31 cellular contexts compared by ENCODE assay signal in the genomic region with DNA sequence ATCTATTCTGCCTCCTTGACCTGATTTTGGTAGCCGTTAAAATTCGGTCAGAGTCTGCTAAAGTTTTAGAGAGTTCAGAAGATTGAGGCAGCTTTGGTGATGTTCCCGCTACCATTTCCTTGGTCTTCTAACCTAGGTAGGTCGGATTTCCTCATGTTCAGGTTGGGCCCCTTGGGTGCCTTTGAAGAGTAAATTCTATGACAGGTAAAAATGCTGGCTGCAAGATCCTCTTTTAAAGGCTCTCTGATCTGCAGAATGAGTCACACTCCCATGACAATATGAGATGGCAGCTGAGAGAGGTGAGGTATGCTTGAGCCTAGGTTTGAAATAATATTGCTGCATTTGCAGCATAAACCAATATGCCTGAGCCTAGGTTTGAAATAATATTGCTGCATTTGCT.
DNase-seq lines count a peak whose midpoint lies in the region; ATAC-seq, FAIRE-seq and TF ChIP-seq lines count a peak whose summit lies in the region.
"Had no signal": no experiment of that assay in that cellular context is flagged by ENCODE, and none has a peak within 500 bp of the region (broad histone marks: within the 10 kb centered on the region; RNA-seq: fewer than 3 reads in every experiment).

No MANE protein-coding gene starts in this region.

- H3K4me2 ChIP-seq in GM23338 (peak overlapping the region; percentile 67; the same call in 1 of the 2 replicates), keratinocyte (ENCODE audit: control insufficient read depth, extremely low read depth, insufficient read depth, low read depth, low read length) (no peak overlapping the region)
- H3K4me2 ChIP-seq: BLaER1 treated with 17β-estradiol and CSF1 and Interleukin-3, amounts not matched to agents 10 nM and 100 nM had no signal

- no peak for FAIRE-seq in bronchial epithelial cell (lab: Jason Lieb, UNC)
- peak; percentile 82 for FAIRE-seq in keratinocyte (lab: Jason Lieb, UNC)
- FAIRE-seq: K562 had no signal

- H3K27me3 Mint-ChIP-seq in GM23338 (ENCODE audit: insufficient read depth, low read depth, poor library complexity), result peaks cover 3% of the 10 kb centered on the region
- H3K27me3 Mint-ChIP-seq: brain, type B pancreatic cell had no signal

- no peak overlapping the region for H3K27ac ChIP-seq in GM23338 (ENCODE audit: low read depth)
- peak overlapping the region; percentile 29; the same call in 1 of the 2 replicates for H3K27ac ChIP-seq in HUES64 (ENCODE audit: low read depth, low read length)
- H3K27ac ChIP-seq in keratinocyte (ENCODE audit: control insufficient read depth, insufficient read depth, low read length), result peak overlapping the region; percentile 93
- H3K27ac ChIP-seq: BLaER1 treated with 17β-estradiol and CSF1 and Interleukin-3, amounts not matched to agents 10 nM and 100 nM; prostate gland had no signal

- no peak overlapping the region for H3K27ac Mint-ChIP-seq in GM23338
- H3K27ac Mint-ChIP-seq: activated CD4-positive, alpha-beta memory T cell treated with anti-CD3 and anti-CD28 coated beads, Interleukin-2, amount 10 ng/mL, durations not matched to agents 7 days and 5 days; activated T-helper 17 cell treated with anti-CD3 and anti-CD28 coated beads, Interleukin-2, amount 50 U/mL, for 72 hours; HFFc6; natural killer cell; type B pancreatic cell had no signal

- no peaks in the 10 kb centered on the region for H3K9me2 ChIP-seq in GM23338 (ENCODE audit: insufficient read depth)

- ATAC-seq in GM23338, result peak; percentile 52
- no peak for ATAC-seq in HG03457 (IDR thresholded peaks at IDR 0.05; ENCODE audit: unreplicated experiment)
- ATAC-seq: activated T-helper 17 cell treated with anti-CD3 and anti-CD28 coated beads, Interleukin-2, amount 50 U/mL, for 72 hours; K562; mucosa of descending colon; natural killer cell; sciatic nerve had no signal

- H3K36me3 Mint-ChIP-seq in GM23338 (ENCODE audit: low read depth), result no peaks in the 10 kb centered on the region
- H3K36me3 Mint-ChIP-seq: brain, natural killer cell, type B pancreatic cell had no signal

- H3K27me3 ChIP-seq in GM23338 (ENCODE audit: insufficient read depth) (no peaks in the 10 kb centered on the region), HUES64 (ENCODE audit: insufficient read depth, low read length) (no peaks in the 10 kb centered on the region), bronchial epithelial cell (ENCODE audit: control insufficient read depth, insufficient read depth, low read length) (no peaks in the 10 kb centered on the region), keratinocyte (ENCODE audit: control insufficient read depth, extremely low read depth, insufficient read depth, low read length) (no peaks in the 10 kb centered on the region)
- H3K27me3 ChIP-seq: BLaER1 treated with 17β-estradiol and CSF1 and Interleukin-3, amounts not matched to agents 10 nM and 100 nM had no signal

- H2AFZ ChIP-seq in GM23338, result no peak overlapping the region
- H2AFZ ChIP-seq in keratinocyte (ENCODE audit: control insufficient read depth, low read length), result no peak overlapping the region

- H3K9me3 ChIP-seq in HUES64 (ENCODE audit: insufficient read depth, low read depth, low read length) (no peaks in the 10 kb centered on the region), keratinocyte (ENCODE audit: control insufficient read depth, low read depth, low read length) (no peaks in the 10 kb centered on the region)
- H3K9me3 ChIP-seq: BLaER1 treated with 17β-estradiol and CSF1 and Interleukin-3, amounts not matched to agents 10 nM and 100 nM; mucosa of descending colon; prostate gland had no signal

- H3K79me2 ChIP-seq in GM23338 (replicated peaks; ENCODE audit: insufficient read depth) (no peaks in the 10 kb centered on the region), keratinocyte (ENCODE audit: control insufficient read depth, insufficient read depth, low read length) (peaks cover 48% of the 10 kb centered on the region)

- no peak overlapping the region; the same call in 1 of the 2 replicates for H3K4me3 ChIP-seq in GM23338
- no peak overlapping the region for H3K4me3 ChIP-seq in HUES64 (ENCODE audit: low read length)
- no peak overlapping the region for H3K4me3 ChIP-seq in bronchial epithelial cell (ENCODE audit: low read depth, low read length)
- no peak overlapping the region for H3K4me3 ChIP-seq in keratinocyte (ENCODE audit: control insufficient read depth in 2 of 3, extremely low read depth in 1 of 3, insufficient read depth in 2 of 3, low read depth in 1 of 3, low read length in 3 of 3)
- H3K4me3 ChIP-seq: BLaER1 treated with 17β-estradiol and CSF1 and Interleukin-3, amounts not matched to agents 10 nM and 100 nM; K562; lung; mucosa of descending colon; prostate gland had no signal

- WGBS in HUES64, result 61% methylated on average over 4 of the region's 4 CpGs

- TF ChIP-seq POLR2A in erythroblast (IDR thresholded peaks at IDR 0.05; ENCODE audit: low read length), result no peak

- peaks cover 48% of the 10 kb centered on the region for H3K4me1 ChIP-seq in GM23338 (ENCODE audit: insufficient read depth)
- peaks cover 81% of the 10 kb centered on the region for H3K4me1 ChIP-seq in HUES64 (ENCODE audit: insufficient read depth, low read length)
- peaks cover 63% of the 10 kb centered on the region for H3K4me1 ChIP-seq in keratinocyte (ENCODE audit: control insufficient read depth, extremely low read depth, insufficient read depth, low read length)
- H3K4me1 ChIP-seq: prostate gland had no signal

- peak; percentile 39 for DNase-seq in GM23338 (ENCODE audit: low spot score)
- peak; percentile 68 for DNase-seq in bronchial epithelial cell (ENCODE audit: low read depth)
- DNase-seq in keratinocyte (ENCODE audit: low read depth, low spot score), result no peak
- no peak for DNase-seq in NCI-H524 treated with DMSO at 0.1 percent for 48 hours (lab: John Stamatoyannopoulos, UW)
- no peak for DNase-seq in erythroblast (lab: John Stamatoyannopoulos, UW)
- DNase-seq: activated CD4-positive, alpha-beta memory T cell treated with anti-CD3 and anti-CD28 coated beads, Interleukin-2, amount 10 ng/mL, durations not matched to agents 7 days and 5 days; activated naive CD4-positive, alpha-beta T cell treated with anti-CD3 and anti-CD28 coated beads, Interleukin-2, amount 50 U/mL, for 16 hours; COR-L47; DMS79; GDM1; HFFc6; mucosa of descending colon; natural killer cell; NCI-H1092 treated with DMSO at 0.1 percent for 48 hours; NCI-H1694 treated with DMSO at 0.1 percent for 48 hours; NCI-H2171 treated with DMSO at 0.1 percent for 48 hours; NCI-H510A; nucleus accumbens; OCI-M1; stimulated activated CD4-positive, alpha-beta T cell treated with anti-CD3 and anti-CD28 coated beads, Interleukin-4, amount 100 ng/mL, for 4 hours; substantia nigra had no signal

- TF ChIP-seq CTCF in GM23338 (conservative IDR thresholded peaks at IDR 0.05; ENCODE audit: low read depth in 2 of 2) (no peak), bronchial epithelial cell (IDR thresholded peaks at IDR 0.05; ENCODE audit: insufficient read depth, low read length, severe bottlenecking) (no peak), keratinocyte (optimal IDR thresholded peaks at IDR 0.05 in 1 of 3, IDR thresholded peaks at IDR 0.05 in 1 of 3, conservative IDR thresholded peaks at IDR 0.05 in 1 of 3; ENCODE audit: extremely low read depth in 1 of 3, insufficient read depth in 2 of 3, low read length in 3 of 3) (no peak)

- no peaks in the 10 kb centered on the region for H3F3A ChIP-seq in GM23338 (replicated peaks; ENCODE audit: low read depth)

- H3K4me1 Mint-ChIP-seq in GM23338, result peaks cover 62% of the 10 kb centered on the region
- H3K4me1 Mint-ChIP-seq: activated CD4-positive, alpha-beta memory T cell treated with anti-CD3 and anti-CD28 coated beads, Interleukin-2, amount 10 ng/mL, durations not matched to agents 7 days and 5 days; activated T-helper 17 cell treated with anti-CD3 and anti-CD28 coated beads, Interleukin-2, amount 50 U/mL, for 72 hours; natural killer cell had no signal

- no peak overlapping the region for H3K9ac ChIP-seq in HUES64 (ENCODE audit: low read depth, low read length)
- H3K9ac ChIP-seq in keratinocyte (ENCODE audit: control insufficient read depth, extremely low read depth, insufficient read depth, low read length), result peak overlapping the region; percentile 40
- H3K9ac ChIP-seq: BLaER1 treated with 17β-estradiol and CSF1 and Interleukin-3, amounts not matched to agents 10 nM and 100 nM had no signal

- H3K9me3 Mint-ChIP-seq in GM23338, result no peaks in the 10 kb centered on the region
- H3K9me3 Mint-ChIP-seq: activated CD4-positive, alpha-beta memory T cell treated with anti-CD3 and anti-CD28 coated beads, Interleukin-2, amount 10 ng/mL, durations not matched to agents 7 days and 5 days; activated T-helper 17 cell treated with anti-CD3 and anti-CD28 coated beads, Interleukin-2, amount 50 U/mL, for 72 hours; brain; HFFc6; natural killer cell; type B pancreatic cell had no signal

- dilution Hi-C loops in keratinocyte (cut with MboI; ENCODE audit: extremely low pct_ligation_motif_present, low sequenced_read_pairs), result no loop called here

- no peaks in the 10 kb centered on the region for H4K20me1 ChIP-seq in GM23338 (replicated peaks; ENCODE audit: insufficient read depth)
- H4K20me1 ChIP-seq in keratinocyte (ENCODE audit: control insufficient read depth, extremely low read depth, insufficient read depth, low read length), result no peaks in the 10 kb centered on the region
- H4K20me1 ChIP-seq: BLaER1 treated with 17β-estradiol and CSF1 and Interleukin-3, amounts not matched to agents 10 nM and 100 nM had no signal

- H3K36me3 ChIP-seq in GM23338 (ENCODE audit: insufficient read depth) (no peaks in the 10 kb centered on the region), HUES64 (ENCODE audit: insufficient read depth, low read length) (no peaks in the 10 kb centered on the region), bronchial epithelial cell (ENCODE audit: control insufficient read depth, insufficient read depth, low read length) (no peaks in the 10 kb centered on the region), keratinocyte (ENCODE audit: control insufficient read depth in 2 of 2, extremely low read depth in 1 of 2, insufficient read depth in 2 of 2, low read length in 2 of 2) (no peaks in the 10 kb centered on the region)
- H3K36me3 ChIP-seq: BLaER1 treated with 17β-estradiol and CSF1 and Interleukin-3, amounts not matched to agents 10 nM and 100 nM; prostate gland had no signal

- H3K4me3 Mint-ChIP-seq in GM23338, result no peak overlapping the region; the same call in 2 of the 3 replicates
- H3K4me3 Mint-ChIP-seq: activated CD4-positive, alpha-beta memory T cell treated with anti-CD3 and anti-CD28 coated beads, Interleukin-2, amount 10 ng/mL, durations not matched to agents 7 days and 5 days; activated T-helper 17 cell treated with anti-CD3 and anti-CD28 coated beads, Interleukin-2, amount 50 U/mL, for 72 hours; brain; HFFc6; natural killer cell had no signal

- H3K9me1 ChIP-seq in keratinocyte (ENCODE audit: control insufficient read depth, extremely low read depth, insufficient read depth, low read length), result no peaks in the 10 kb centered on the region

TF ChIP-seq in GM23338, 12 proteins besides CTCF, POLR2A, EP300 and RAD21 (continues in another document):
- TF ChIP-seq NANOG (IDR thresholded peaks at IDR 0.05; ENCODE audit: borderline replicate concordance), result no peak

Comparison
In these comparisons a context has a peak if more than half of its experiments do, and no peak if none do; other contexts are left out.
1. DNase-seq: peak in GM23338 (single experiment) and bronchial epithelial cell (single experiment); none in keratinocyte (single experiment), NCI-H524 treated with DMSO at 0.1 percent for 48 hours (single experiment) and erythroblast (0 of 2).